1 cellular context compared by ENCODE assay signal in genomic region chr6:3361312-3362037, GRCh38.
A peak's percentile ranks its signal among the peaks of the same experiment; 100 is the strongest.
TF ChIP-seq lines count a peak whose summit lies in the region.

No MANE protein-coding gene starts in this region.

TF ChIP-seq in HepG2, 621 proteins besides CTCF, POLR2A, EP300 and RAD21 (continued from another document and continues in another):
- no peak for TF ChIP-seq ZXDC (CRISPR knock-in tag; IDR thresholded peaks at IDR 0.05)
- TF ChIP-seq, protein P1, sequence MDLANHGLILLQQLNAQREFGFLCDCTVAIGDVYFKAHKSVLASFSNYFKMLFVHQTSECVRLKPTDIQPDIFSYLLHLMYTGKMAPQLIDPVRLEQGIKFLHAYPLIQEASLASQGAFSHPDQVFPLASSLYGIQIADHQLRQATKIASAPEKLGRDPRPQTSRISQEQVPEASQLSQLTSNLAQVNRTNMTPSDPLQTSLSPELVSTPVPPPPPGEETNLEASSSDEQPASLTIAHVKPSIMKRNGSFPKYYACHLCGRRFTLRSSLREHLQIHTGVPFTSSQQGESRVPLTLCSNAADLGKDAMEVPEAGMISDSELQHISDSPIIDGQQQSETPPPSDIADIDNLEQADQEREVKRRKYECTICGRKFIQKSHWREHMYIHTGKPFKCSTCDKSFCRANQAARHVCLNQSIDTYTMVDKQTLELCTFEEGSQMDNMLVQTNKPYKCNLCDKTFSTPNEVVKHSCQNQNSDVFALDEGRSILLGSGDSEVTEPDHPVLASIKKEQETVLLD (CRISPR knock-in tag; IDR thresholded peaks at IDR 0.05; ENCODE audit: low read depth) = no peak
- no peak for TF ChIP-seq GPBP1L1 (CRISPR knock-in tag; IDR thresholded peaks at IDR 0.05)
- TF ChIP-seq ZNF549 (CRISPR knock-in tag; IDR thresholded peaks at IDR 0.05) = no peak
- TF ChIP-seq ZNF800 (CRISPR knock-in tag; IDR thresholded peaks at IDR 0.05) = no peak
- TF ChIP-seq XRCC5 (optimal IDR thresholded peaks at IDR 0.05; ENCODE audit: low read length) = peak; percentile 22
- TF ChIP-seq, protein P2, sequence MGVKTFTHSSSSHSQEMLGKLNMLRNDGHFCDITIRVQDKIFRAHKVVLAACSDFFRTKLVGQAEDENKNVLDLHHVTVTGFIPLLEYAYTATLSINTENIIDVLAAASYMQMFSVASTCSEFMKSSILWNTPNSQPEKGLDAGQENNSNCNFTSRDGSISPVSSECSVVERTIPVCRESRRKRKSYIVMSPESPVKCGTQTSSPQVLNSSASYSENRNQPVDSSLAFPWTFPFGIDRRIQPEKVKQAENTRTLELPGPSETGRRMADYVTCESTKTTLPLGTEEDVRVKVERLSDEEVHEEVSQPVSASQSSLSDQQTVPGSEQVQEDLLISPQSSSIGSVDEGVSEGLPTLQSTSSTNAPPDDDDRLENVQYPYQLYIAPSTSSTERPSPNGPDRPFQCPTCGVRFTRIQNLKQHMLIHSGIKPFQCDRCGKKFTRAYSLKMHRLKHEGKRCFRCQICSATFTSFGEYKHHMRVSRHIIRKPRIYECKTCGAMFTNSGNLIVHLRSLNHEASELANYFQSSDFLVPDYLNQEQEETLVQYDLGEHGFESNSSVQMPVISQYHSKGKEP (CRISPR knock-in tag; IDR thresholded peaks at IDR 0.05) = no peak
- peak; percentile 71; the same call in 1 of the 2 replicates for TF ChIP-seq TGIF2 (CRISPR knock-in tag; IDR thresholded peaks at IDR 0.05)
- TF ChIP-seq YY1 (IDR thresholded peaks at IDR 0.05; ENCODE audit: insufficient read depth, insufficient replicate concordance, low read depth, low read length) = no peak
- no peak for TF ChIP-seq ZNF256 (CRISPR knock-in tag; conservative IDR thresholded peaks at IDR 0.05)
- TF ChIP-seq CBX2 (IDR thresholded peaks at IDR 0.05; ENCODE audit: low read depth, low read length) = no peak
- no peak for TF ChIP-seq CBX2 (CRISPR knock-in tag; IDR thresholded peaks at IDR 0.05; ENCODE audit: low read depth)
- TF ChIP-seq ZNF670 (CRISPR knock-in tag; IDR thresholded peaks at IDR 0.05; ENCODE audit: borderline replicate concordance) = no peak
- TF ChIP-seq ETV5 (CRISPR knock-in tag; IDR thresholded peaks at IDR 0.05; ENCODE audit: borderline replicate concordance) = peak; percentile 37
- TF ChIP-seq STAG1 (CRISPR knock-in tag; IDR thresholded peaks at IDR 0.05) = no peak
- TF ChIP-seq E2F2 (CRISPR knock-in tag; IDR thresholded peaks at IDR 0.05; ENCODE audit: borderline replicate concordance) = no peak
- peak; percentile 85 for TF ChIP-seq RBM22 (optimal IDR thresholded peaks at IDR 0.05; ENCODE audit: low read length)
- TF ChIP-seq SRSF1 (optimal IDR thresholded peaks at IDR 0.05; ENCODE audit: low read depth, low read length) = no peak
- TF ChIP-seq RCOR2 (CRISPR knock-in tag; IDR thresholded peaks at IDR 0.05) = 0 out of 2 replicates have a peak, but pooled peaks have one; percentile 36
- TF ChIP-seq REXO4 (CRISPR knock-in tag; IDR thresholded peaks at IDR 0.05; ENCODE audit: borderline replicate concordance) = no peak
- TF ChIP-seq GFI1 (CRISPR knock-in tag; IDR thresholded peaks at IDR 0.05; ENCODE audit: borderline replicate concordance) = no peak
- no peak for TF ChIP-seq MTF2 (CRISPR knock-in tag; IDR thresholded peaks at IDR 0.05; ENCODE audit: borderline replicate concordance)
- TF ChIP-seq AGO2 (optimal IDR thresholded peaks at IDR 0.05; ENCODE audit: low read depth, low read length) = no peak
- 0 out of 2 replicates have a peak, but pooled peaks have one; percentile 56 for TF ChIP-seq ZNF644 (CRISPR knock-in tag; IDR thresholded peaks at IDR 0.05; ENCODE audit: low read depth)
- TF ChIP-seq ZNF530 (CRISPR knock-in tag; IDR thresholded peaks at IDR 0.05; ENCODE audit: low read depth) = no peak
- no peak for TF ChIP-seq RFX5 (IDR thresholded peaks at IDR 0.05; ENCODE audit: low read depth, low read length)
- TF ChIP-seq SIN3B (IDR thresholded peaks at IDR 0.05; ENCODE audit: low read length) = no peak
- TF ChIP-seq SCMH1 (CRISPR knock-in tag; IDR thresholded peaks at IDR 0.05; ENCODE audit: borderline replicate concordance) = no peak
- TF ChIP-seq ZMYM4 (CRISPR knock-in tag; IDR thresholded peaks at IDR 0.05) = no peak
- TF ChIP-seq KLF11 (CRISPR knock-in tag; IDR thresholded peaks at IDR 0.05) = no peak
- TF ChIP-seq ZNF30 (CRISPR knock-in tag; IDR thresholded peaks at IDR 0.05) = no peak
- TF ChIP-seq, protein P3, sequence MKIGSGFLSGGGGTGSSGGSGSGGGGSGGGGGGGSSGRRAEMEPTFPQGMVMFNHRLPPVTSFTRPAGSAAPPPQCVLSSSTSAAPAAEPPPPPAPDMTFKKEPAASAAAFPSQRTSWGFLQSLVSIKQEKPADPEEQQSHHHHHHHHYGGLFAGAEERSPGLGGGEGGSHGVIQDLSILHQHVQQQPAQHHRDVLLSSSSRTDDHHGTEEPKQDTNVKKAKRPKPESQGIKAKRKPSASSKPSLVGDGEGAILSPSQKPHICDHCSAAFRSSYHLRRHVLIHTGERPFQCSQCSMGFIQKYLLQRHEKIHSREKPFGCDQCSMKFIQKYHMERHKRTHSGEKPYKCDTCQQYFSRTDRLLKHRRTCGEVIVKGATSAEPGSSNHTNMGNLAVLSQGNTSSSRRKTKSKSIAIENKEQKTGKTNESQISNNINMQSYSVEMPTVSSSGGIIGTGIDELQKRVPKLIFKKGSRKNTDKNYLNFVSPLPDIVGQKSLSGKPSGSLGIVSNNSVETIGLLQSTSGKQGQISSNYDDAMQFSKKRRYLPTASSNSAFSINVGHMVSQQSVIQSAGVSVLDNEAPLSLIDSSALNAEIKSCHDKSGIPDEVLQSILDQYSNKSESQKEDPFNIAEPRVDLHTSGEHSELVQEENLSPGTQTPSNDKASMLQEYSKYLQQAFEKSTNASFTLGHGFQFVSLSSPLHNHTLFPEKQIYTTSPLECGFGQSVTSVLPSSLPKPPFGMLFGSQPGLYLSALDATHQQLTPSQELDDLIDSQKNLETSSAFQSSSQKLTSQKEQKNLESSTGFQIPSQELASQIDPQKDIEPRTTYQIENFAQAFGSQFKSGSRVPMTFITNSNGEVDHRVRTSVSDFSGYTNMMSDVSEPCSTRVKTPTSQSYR (CRISPR knock-in tag; IDR thresholded peaks at IDR 0.05; ENCODE audit: borderline replicate concordance) = peak; percentile 31; the same call in 1 of the 2 replicates
- TF ChIP-seq ZNF773 (CRISPR knock-in tag; IDR thresholded peaks at IDR 0.05; ENCODE audit: borderline replicate concordance) = no peak
- no peak for TF ChIP-seq ZSCAN9 (CRISPR knock-in tag; IDR thresholded peaks at IDR 0.05; ENCODE audit: borderline replicate concordance)
- no peak for TF ChIP-seq ZNF567 (CRISPR knock-in tag; IDR thresholded peaks at IDR 0.05; ENCODE audit: borderline replicate concordance)
- TF ChIP-seq ZFP90 (CRISPR knock-in tag; IDR thresholded peaks at IDR 0.05; ENCODE audit: borderline replicate concordance) = no peak
- TF ChIP-seq ZNF772 (CRISPR knock-in tag; IDR thresholded peaks at IDR 0.05) = no peak
- no peak for TF ChIP-seq ZNF646 (CRISPR knock-in tag; IDR thresholded peaks at IDR 0.05)
- TF ChIP-seq NR2F2 (IDR thresholded peaks at IDR 0.05; ENCODE audit: borderline replicate concordance, low read depth) = no peak
